In the genomic region with DNA sequence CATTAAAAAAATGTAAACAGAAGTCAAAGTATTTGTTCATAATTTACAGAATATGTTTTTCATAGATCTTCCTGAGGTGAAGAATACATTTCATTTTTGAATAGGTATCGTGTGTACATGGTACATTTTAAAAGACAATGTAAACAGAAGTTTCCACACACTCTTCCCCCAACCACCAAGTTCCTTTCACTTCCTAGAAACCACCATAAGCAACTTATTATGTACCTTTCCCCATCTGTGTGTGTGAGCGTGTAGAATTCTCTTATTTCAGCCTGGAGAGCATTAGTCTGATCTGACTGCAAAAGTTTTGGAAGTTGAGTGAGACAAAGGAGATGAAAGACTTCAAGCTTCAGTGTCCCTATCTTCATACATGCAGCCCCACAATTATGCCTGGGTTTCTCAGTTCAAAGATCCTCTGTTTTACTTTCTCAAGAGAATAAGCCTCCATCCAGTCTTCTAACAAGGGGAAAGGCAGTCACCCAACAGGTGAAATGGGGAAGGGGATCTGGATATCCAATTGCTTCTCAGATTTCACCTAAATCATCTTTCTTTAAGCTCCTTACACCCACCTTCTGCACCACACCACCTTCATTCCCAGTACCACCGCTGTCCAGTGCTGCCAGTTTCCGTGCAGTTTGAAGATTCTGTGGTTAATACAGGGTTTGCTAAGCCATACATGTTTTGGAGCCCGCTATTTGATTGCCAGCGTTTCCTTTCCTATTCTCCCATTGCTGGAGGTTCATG, we compare ENCODE assay signal across 16 cellular contexts. TPM values are rescaled to one million over a fixed set of nuclear protein-coding genes. Genes with fewer than 3 reads are reported as not detected.
DNase-seq lines count a peak whose midpoint lies in the region; ATAC-seq, FAIRE-seq and TF ChIP-seq lines count a peak whose summit lies in the region.
"Had no signal": no experiment of that assay in that cellular context is flagged by ENCODE, and none has a peak within 500 bp of the region (broad histone marks: within the 10 kb centered on the region; RNA-seq: fewer than 3 reads in every experiment).

No MANE protein-coding gene starts in this region.

- H3K9me3 ChIP-seq in CD4-positive, alpha-beta memory T cell (ENCODE audit: control insufficient read depth in 1 of 2, low read length in 2 of 2) = no peaks in the 10 kb centered on the region
- H3K9me3 ChIP-seq in HCT116 (ENCODE audit: control insufficient read depth in 1 of 2, insufficient read depth in 1 of 2, low read depth in 1 of 2, low read length in 2 of 2) (no peaks in the 10 kb centered on the region), right lobe of liver (no peaks in the 10 kb centered on the region)
- H3K9me3 ChIP-seq: esophagus squamous epithelium, neutrophil, SJCRH30 had no signal

- TF ChIP-seq POLR2A in HCT116 (IDR thresholded peaks at IDR 0.05; ENCODE audit: borderline replicate concordance, extremely low read depth, insufficient read depth, insufficient read length) (no peak), right lobe of liver (IDR thresholded peaks at IDR 0.05) (no peak)

- no peaks in the 10 kb centered on the region for H4K20me1 ChIP-seq in HCT116 (ENCODE audit: insufficient read depth)

- no peak overlapping the region for H2AFZ ChIP-seq in HCT116 (ENCODE audit: low read depth, low read length, poor library complexity, severe bottlenecking)

- no peaks in the 10 kb centered on the region for H3K27me3 Mint-ChIP-seq in CD4-positive, alpha-beta memory T cell
- no peaks in the 10 kb centered on the region for H3K27me3 Mint-ChIP-seq in T-cell

- H3K4me3 ChIP-seq in CD4-positive, alpha-beta memory T cell (ENCODE audit: low read length in 2 of 2) = no peak overlapping the region
- no peak overlapping the region for H3K4me3 ChIP-seq in HCT116 (replicated peaks in 1 of 2; ENCODE audit: low read depth in 1 of 2, low read length in 2 of 2)
- H3K4me3 ChIP-seq in right lobe of liver = peak overlapping the region in 1 of 3 donors; percentile 4
- H3K4me3 ChIP-seq: SJCRH30 had no signal

- RAD21 ChIA-PET in HCT116 (lab: Charles Lee; ENCODE audit: low non-redundant PET in 1 of 2, low total read pairs in 2 of 2, uncharacterized antibody in 2 of 2, unreplicated experiment in 2 of 2) = no interaction called here

- H3K9me2 ChIP-seq in HCT116 (ENCODE audit: insufficient read depth) = no peaks in the 10 kb centered on the region

- H3K36me3 ChIP-seq in CD4-positive, alpha-beta memory T cell (ENCODE audit: insufficient read depth, low read length) = no peaks in the 10 kb centered on the region
- peaks cover 3 to 4% of the 10 kb centered on the region in 2 experiments; a peak in 1 of 4 replicates for H3K36me3 ChIP-seq in HCT116 (ENCODE audit: control insufficient read depth in 1 of 2, insufficient read depth in 2 of 2, low read length in 2 of 2)
- no peaks in the 10 kb centered on the region for H3K36me3 ChIP-seq in right lobe of liver
- H3K36me3 ChIP-seq: SJCRH30 had no signal

- no peak overlapping the region for H3K27ac ChIP-seq in CD4-positive, alpha-beta memory T cell (ENCODE audit: low read depth, low read length)
- H3K27ac ChIP-seq in HCT116 (ENCODE audit: low read depth, low read length) = no peak overlapping the region
- peak overlapping the region in 2 of 3 donors; percentile 57 to 94 for H3K27ac ChIP-seq in right lobe of liver
- H3K27ac ChIP-seq: esophagus squamous epithelium, KMS-11, neutrophil, SJCRH30 had no signal

- TF ChIP-seq RAD21 in HCT116 (IDR thresholded peaks at IDR 0.05; ENCODE audit: low read depth) = no peak

- H3K9me3 Mint-ChIP-seq in CD4-positive, alpha-beta memory T cell = no peaks in the 10 kb centered on the region
- H3K9me3 Mint-ChIP-seq in T-cell = no peaks in the 10 kb centered on the region

- 0 out of 2 replicates have a peak overlapping the region, but pooled peaks have one; percentile 15 for H3K4me2 ChIP-seq in HCT116 (ENCODE audit: low read length)

- peaks cover 5 to 8% of the 10 kb centered on the region in 2 donors for H3K36me3 Mint-ChIP-seq in CD4-positive, alpha-beta memory T cell
- peaks cover 5% of the 10 kb centered on the region for H3K36me3 Mint-ChIP-seq in T-cell

- intact Hi-C loops in CD4-positive, alpha-beta memory T cell (cut with micrococcal nuclease) = loop anchor here (2.0 kb wide), 1 partner anchor 91 kb away; no protein-coding TSS in a partner anchor
- intact Hi-C loops in HCT116 (cut with micrococcal nuclease) (loop anchor here (2.0 kb wide), 1 partner anchor 75 kb away; a partner anchor contains a TSS), right lobe of liver (cut with DNase I) (no loop called here)

- POLR2A ChIA-PET in CD4-positive, alpha-beta memory T cell (lab: Charles Lee; ENCODE audit: partially characterized antibody) = interaction anchor here (0.6 kb wide), 1 partner anchor 175 kb away, joined by 3 read pairs; no protein-coding TSS in a partner anchor
- POLR2A ChIA-PET in HCT116 (lab: Charles Lee) = no interaction called here
- POLR2A ChIA-PET in T-cell (lab: Charles Lee) = interaction anchor here (0.5 to 0.6 kb wide), 3 partner anchors 93 to 186 kb away, joined by 3 to 5 read pairs (median 4); no protein-coding TSS in a partner anchor

- TF ChIP-seq CTCF in HCT116 (IDR thresholded peaks at IDR 0.05 in 2 of 3, conservative IDR thresholded peaks at IDR 0.05 in 1 of 3; ENCODE audit: borderline replicate concordance in 1 of 3, insufficient read depth in 1 of 3, low read depth in 2 of 3, low read length in 2 of 3) (no peak), right lobe of liver (IDR thresholded peaks at IDR 0.05) (no peak)

- peaks cover 18% of the 10 kb centered on the region for H3K4me1 ChIP-seq in CD4-positive, alpha-beta memory T cell (ENCODE audit: insufficient read depth, low read length)
- H3K4me1 ChIP-seq in HCT116 (ENCODE audit: control insufficient read depth in 1 of 2, insufficient read depth in 2 of 2, low read length in 2 of 2) (peaks cover 0 to 25% of the 10 kb centered on the region in 2 experiments; a peak in 2 of 4 replicates), right lobe of liver (peaks cover 0 to 21% (median 6%) of the 10 kb centered on the region in 4 donors)

- no peak overlapping the region for H3K9ac ChIP-seq in HCT116 (ENCODE audit: low read length)
- H3K9ac ChIP-seq: KMS-11 had no signal

- no peak for DNase-seq in CD4-positive, alpha-beta memory T cell
- DNase-seq in HCT116 (ENCODE audit: low read depth, low spot score) = no peak
- no peak for DNase-seq in T-cell
- no peak for DNase-seq in right lobe of liver
- DNase-seq in HTR-8/SVneo (ENCODE audit: insufficient read length, low spot score) = no peak
- DNase-seq: esophagus squamous epithelium; islet precursor cell; SJCRH30; stimulated activated CD4-positive, alpha-beta T cell treated with anti-CD3 and anti-CD28 coated beads, Interleukin-2, amount 100 ng/mL, for 24 hours had no signal

- 43% methylated on average over 6 of the region's 6 CpGs for WGBS in right lobe of liver (ENCODE audit: insufficient coverage, low coverage, low lambda C conversion rate, missing lambda C conversion rate)

- BruUV-seq in HCT116 (replicated peaks; lab: Mats Ljungman, UMichigan) = no TSS peak

- peak overlapping the region in 4 of 7 donors; percentile 18 to 82 (median 52) for H3K27ac Mint-ChIP-seq in CD4-positive, alpha-beta memory T cell
- peak overlapping the region in 1 of 2 donors; percentile 17 for H3K27ac Mint-ChIP-seq in T-cell

- no peak for ATAC-seq in HCT116
- no peak for ATAC-seq in T-cell (replicated peaks in 1 of 4)
- no peak for ATAC-seq in right lobe of liver
- ATAC-seq in HG02763 (IDR thresholded peaks at IDR 0.05; ENCODE audit: unreplicated experiment) = no peak
- ATAC-seq in HG02840 (IDR thresholded peaks at IDR 0.05; ENCODE audit: low FRiP score, unreplicated experiment) = no peak
- ATAC-seq in HG03039 (IDR thresholded peaks at IDR 0.05; ENCODE audit: unreplicated experiment) = no peak

- CTCF ChIA-PET in CD4-positive, alpha-beta memory T cell (lab: Charles Lee; ENCODE audit: partially characterized antibody) = interaction anchor here (0.6 to 3.1 kb wide), 3 partner anchors 29 to 179 kb away, joined by 4 to 14 read pairs (median 5); no protein-coding TSS in a partner anchor
- CTCF ChIA-PET in HCT116 (lab: Charles Lee) (no interaction called here), T-cell (lab: Charles Lee) (no interaction called here)

- H3K27me3 ChIP-seq in CD4-positive, alpha-beta memory T cell (ENCODE audit: insufficient read depth, low read length) = no peaks in the 10 kb centered on the region
- H3K27me3 ChIP-seq in HCT116 (ENCODE audit: insufficient read depth, low read length) = no peaks in the 10 kb centered on the region
- no peaks in the 10 kb centered on the region for H3K27me3 ChIP-seq in right lobe of liver
- H3K27me3 ChIP-seq: esophagus squamous epithelium, SJCRH30 had no signal

- H3K79me2 ChIP-seq in HCT116 (ENCODE audit: insufficient read depth, low read length) = peaks cover 24% of the 10 kb centered on the region

- no peak for FAIRE-seq in HTR-8/SVneo (lab: Jason Lieb, UNC)
- FAIRE-seq: bronchial epithelial cell, GM18507 had no signal

- H3K4me3 Mint-ChIP-seq in CD4-positive, alpha-beta memory T cell = peak overlapping the region; percentile 9 to 94 (median 92)
- H3K4me3 Mint-ChIP-seq in T-cell = peak overlapping the region; percentile 7 to 89 (median 88)

- peaks cover 13 to 49% (median 36%) of the 10 kb centered on the region in 4 donors for H3K4me1 Mint-ChIP-seq in CD4-positive, alpha-beta memory T cell
- H3K4me1 Mint-ChIP-seq in T-cell = peaks cover 21 to 45% (median 43%) of the 10 kb centered on the region in 3 donors

TF ChIP-seq in HCT116, 20 proteins besides CTCF, POLR2A, EP300 and RAD21 (continues in another document):
- no peak for TF ChIP-seq CEBPB (IDR thresholded peaks at IDR 0.05; ENCODE audit: low read depth)
- no peak for TF ChIP-seq EGR1 (IDR thresholded peaks at IDR 0.05; ENCODE audit: low read depth)
- TF ChIP-seq POLR2AphosphoS5 (IDR thresholded peaks at IDR 0.05; ENCODE audit: low read depth, low read length) = no peak
- TF ChIP-seq FOSL1 (IDR thresholded peaks at IDR 0.05; ENCODE audit: low read depth) = no peak
- TF ChIP-seq CBX3 (IDR thresholded peaks at IDR 0.05; ENCODE audit: low read depth) = no peak

RNA-seq across cellular contexts. Expression of a gene that starts 2.1 kb away (rescaled TPM):
- 1 to 10 TPM; 9.2 to 9.3 TPM for total RNA-seq in CD4-positive, alpha-beta memory T cell
- polyA plus RNA-seq in CD4-positive, alpha-beta memory T cell = 10 to 100 TPM; 20.0 to 20.8 TPM
- total RNA-seq in HCT116 (2021; ENCODE audit: unreplicated experiment) (22.3 TPM), T-cell (1 to 10 TPM; 5.5 to 8.6 (median 7.8) TPM), right lobe of liver (10 to 100 TPM in 5 of 6 experiments, 1 to 10 TPM in 1; 9.4 to 21.4 (median 14.7) TPM)
- polyA plus RNA-seq in HCT116 (2012) = 4.2 and 9.6 TPM in 2 replicates

RNA-seq across cellular contexts. Expression of a gene that starts 27.3 kb away (rescaled TPM):
- 1 to 10 TPM; 1.2 to 1.3 TPM for total RNA-seq in CD4-positive, alpha-beta memory T cell
- polyA plus RNA-seq in CD4-positive, alpha-beta memory T cell = 1 to 10 TPM in 1 of 2 donors, under 1 TPM in 1; 0.48 to 1.9 TPM
- total RNA-seq in HCT116 (2021; ENCODE audit: unreplicated experiment) = 4.8 TPM
- 1.2 and 2.2 TPM in 2 replicates for polyA plus RNA-seq in HCT116 (2012)
- 1 to 10 TPM in 1 of 5 donors, under 1 TPM in 4; 0.18 to 1.6 (median 0.93) TPM for total RNA-seq in T-cell
- 1 to 10 TPM; 3.8 to 7.7 (median 5.3) TPM for total RNA-seq in right lobe of liver

RNA-seq across cellular contexts. Expression of a gene that starts 27.4 kb away (rescaled TPM):
- total RNA-seq in CD4-positive, alpha-beta memory T cell = 10 to 100 TPM in 1 of 2 experiments, 1 to 10 TPM in 1; 9.9 to 10.9 TPM
- 1 to 10 TPM; 7.4 to 9.6 TPM for polyA plus RNA-seq in CD4-positive, alpha-beta memory T cell
- 11.3 TPM for total RNA-seq in HCT116 (2021; ENCODE audit: unreplicated experiment)
- 1.8 and 3.1 TPM in 2 replicates for polyA plus RNA-seq in HCT116 (2012)
- 10 to 100 TPM in 2 of 5 donors, 1 to 10 TPM in 3; 6.2 to 15.6 (median 9.3) TPM for total RNA-seq in T-cell
- 10 to 100 TPM; 12.0 to 19.4 (median 16.8) TPM for total RNA-seq in right lobe of liver

Comparison
In these comparisons a context has a peak if more than half of its experiments do, and no peak if none do; other contexts are left out.
1. H3K27ac ChIP-seq: peak in right lobe of liver (2 of 3); none in CD4-positive, alpha-beta memory T cell (single experiment) and HCT116 (single experiment).
2. intact Hi-C loops: an anchor here in CD4-positive, alpha-beta memory T cell (2.0 kb wide) and HCT116 (2.0 kb wide); none called in right lobe of liver.